ENCODE assay signal across 20 cellular contexts in the genomic region with DNA sequence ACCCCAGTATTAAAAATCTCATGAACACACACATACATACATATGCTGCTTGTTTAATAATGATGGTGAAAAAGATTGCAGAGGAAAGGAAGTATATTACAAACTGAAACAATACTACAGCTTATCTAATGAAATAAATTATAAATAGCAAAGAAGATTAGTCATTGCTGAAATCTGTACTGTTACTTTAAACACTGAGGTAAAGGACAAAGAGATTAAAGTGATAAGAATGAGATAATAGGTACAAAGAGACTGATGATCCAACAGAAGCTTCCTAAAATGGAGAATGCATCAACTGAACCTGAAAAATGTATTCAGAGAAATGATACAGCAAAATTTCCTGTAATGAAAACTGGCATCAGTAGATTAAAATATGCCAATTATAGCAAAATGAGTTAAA.
DNase-seq lines count a peak whose midpoint lies in the region; ATAC-seq and TF ChIP-seq lines count a peak whose summit lies in the region.
"Had no signal": no experiment of that assay in that cellular context is flagged by ENCODE, and none has a peak within 500 bp of the region (broad histone marks: within the 10 kb centered on the region; RNA-seq: fewer than 3 reads in every experiment).

No MANE protein-coding gene starts in this region.

- H3K9me3 Mint-ChIP-seq in Caco-2 (ENCODE audit: unreplicated experiment): no peaks in the 10 kb centered on the region
- H3K9me3 Mint-ChIP-seq: GM23338 had no signal

- CTCF ChIA-PET in Caco-2 (lab: Charles Lee): no interaction called here

- peak overlapping the region; percentile 8; the same call in 1 of the 2 replicates for H2AFZ ChIP-seq in KMS-11 (ENCODE audit: low read depth)
- H2AFZ ChIP-seq: GM23338 had no signal

- no peak for TF ChIP-seq POLR2A in spleen (IDR thresholded peaks at IDR 0.05)

- peaks cover 2% of the 10 kb centered on the region for H3K4me1 ChIP-seq in KMS-11 (ENCODE audit: low read depth, poor library complexity, severe bottlenecking)
- H3K4me1 ChIP-seq in Caco-2: no peaks in the 10 kb centered on the region
- H3K4me1 ChIP-seq in spleen: no peaks in the 10 kb centered on the region
- H3K4me1 ChIP-seq: BLaER1 treated with 17β-estradiol and CSF1 and Interleukin-3, amounts not matched to agents 10 nM and 100 nM had no signal

- no peaks in the 10 kb centered on the region for H3K36me3 Mint-ChIP-seq in Caco-2 (ENCODE audit: insufficient read depth, unreplicated experiment)
- H3K36me3 Mint-ChIP-seq: CD8-positive, alpha-beta T cell had no signal

- POLR2A ChIA-PET in Caco-2 (lab: Charles Lee): no interaction called here

- H3K27ac ChIP-seq in KMS-11 (no peak overlapping the region), spleen (no peak overlapping the region)
- H3K27ac ChIP-seq: 22Rv1; BLaER1 treated with 17β-estradiol and CSF1 and Interleukin-3, amounts not matched to agents 10 nM and 100 nM had no signal

- no peak overlapping the region for H3K27ac Mint-ChIP-seq in Caco-2 (ENCODE audit: unreplicated experiment)
- H3K27ac Mint-ChIP-seq: B cell; CD8-positive, alpha-beta T cell; GM23338 had no signal

- no peaks in the 10 kb centered on the region for H3K79me2 ChIP-seq in KMS-11 (ENCODE audit: insufficient read depth, low read depth)

- H3K4me3 ChIP-seq in KMS-11 (IDR thresholded peaks at IDR 0.05; ENCODE audit: insufficient read depth, low read depth, low read length) (no peak overlapping the region), Caco-2 (ENCODE audit: low read depth, low read length) (no peak overlapping the region), spleen (no peak overlapping the region)
- H3K4me3 ChIP-seq: BLaER1 treated with 17β-estradiol and CSF1 and Interleukin-3, amounts not matched to agents 10 nM and 100 nM; GM23338; K562 had no signal

- ATAC-seq in GM18502 (IDR thresholded peaks at IDR 0.05; ENCODE audit: poor library complexity, unreplicated experiment): peak; percentile 59
- ATAC-seq: CD8-positive, alpha-beta T cell; GM23338; K562 had no signal

- no peak overlapping the region for H3K9ac ChIP-seq in KMS-11
- H3K9ac ChIP-seq: BLaER1 treated with 17β-estradiol and CSF1 and Interleukin-3, amounts not matched to agents 10 nM and 100 nM had no signal

- peaks cover 3% of the 10 kb centered on the region for H3K27me3 Mint-ChIP-seq in Caco-2 (ENCODE audit: insufficient read depth, unreplicated experiment)
- H3K27me3 Mint-ChIP-seq: B cell had no signal

- intact Hi-C loops in Caco-2 (cut with micrococcal nuclease; ENCODE audit: unreplicated experiment): no loop called here
- intact Hi-C loops in spleen (cut with DNase I; ENCODE audit: low total_unique reads): no loop called here
- intact Hi-C loops in head of caudate nucleus (cut with DNase I): no loop called here

- no peaks in the 10 kb centered on the region for H4K20me1 ChIP-seq in KMS-11 (ENCODE audit: insufficient read depth)
- H4K20me1 ChIP-seq: BLaER1 treated with 17β-estradiol and CSF1 and Interleukin-3, amounts not matched to agents 10 nM and 100 nM had no signal

- no peaks in the 10 kb centered on the region; the same call in 1 of the 2 replicates for H3K9me3 ChIP-seq in Caco-2
- no peaks in the 10 kb centered on the region for H3K9me3 ChIP-seq in spleen
- H3K9me3 ChIP-seq: BLaER1 treated with 17β-estradiol and CSF1 and Interleukin-3, amounts not matched to agents 10 nM and 100 nM had no signal

- H3K27me3 ChIP-seq in KMS-11 (ENCODE audit: insufficient read depth, low read depth) (no peaks in the 10 kb centered on the region), Caco-2 (replicated peaks; ENCODE audit: control insufficient read depth, insufficient read depth, low read length) (no peaks in the 10 kb centered on the region), spleen (replicated peaks in 1 of 7) (no peaks in the 10 kb centered on the region)
- H3K27me3 ChIP-seq: BLaER1 treated with 17β-estradiol and CSF1 and Interleukin-3, amounts not matched to agents 10 nM and 100 nM had no signal

- H3K36me3 ChIP-seq in KMS-11 (ENCODE audit: insufficient read depth) (no peaks in the 10 kb centered on the region), Caco-2 (ENCODE audit: control insufficient read depth, insufficient read depth, low read length) (no peaks in the 10 kb centered on the region), spleen (no peaks in the 10 kb centered on the region)
- H3K36me3 ChIP-seq: BLaER1 treated with 17β-estradiol and CSF1 and Interleukin-3, amounts not matched to agents 10 nM and 100 nM had no signal

- H3K4me3 Mint-ChIP-seq in Caco-2 (ENCODE audit: unreplicated experiment): no peak overlapping the region
- H3K4me3 Mint-ChIP-seq: B cell; CD8-positive, alpha-beta T cell; GM23338 had no signal

- DNase-seq in A172 (ENCODE audit: low spot score) (peak; percentile 7), amniotic epithelial cell (ENCODE audit: low read depth) (peak; percentile 20), Caco-2 (no peak), spleen (no peak), head of caudate nucleus (no peak), NCI-H2227 treated with DMSO at 0.1 percent for 48 hours (lab: John Stamatoyannopoulos, UW) (no peak)
- DNase-seq: CD8-positive, alpha-beta T cell; DMS 273 treated with DMSO at 0.1 percent for 48 hours; DMS53; DND-41; EL; HCEC 1CT; IMR-90 had no signal

- TF ChIP-seq CTCF in KMS-11 (conservative IDR thresholded peaks at IDR 0.05; ENCODE audit: low read depth, low read length) (no peak), Caco-2 (IDR thresholded peaks at IDR 0.05; ENCODE audit: insufficient read depth in 1 of 2, low read depth in 1 of 2, low read length in 1 of 2, severe bottlenecking in 1 of 2, unreplicated experiment in 1 of 2) (no peak), spleen (IDR thresholded peaks at IDR 0.05 in 8 of 11, conservative IDR thresholded peaks at IDR 0.05 in 3 of 11) (no peak)

- H3K4me1 Mint-ChIP-seq in Caco-2 (ENCODE audit: low read depth, unreplicated experiment): no peaks in the 10 kb centered on the region
- H3K4me1 Mint-ChIP-seq: B cell, GM23338 had no signal

- no peak overlapping the region for H3K4me2 ChIP-seq in KMS-11
- H3K4me2 ChIP-seq: BLaER1 treated with 17β-estradiol and CSF1 and Interleukin-3, amounts not matched to agents 10 nM and 100 nM; GM23338 had no signal

- no TSS peak for BruUV-seq in Caco-2 (replicated peaks; lab: Mats Ljungman, UMichigan)

Comparison
In these comparisons a context has a peak if more than half of its experiments do, and no peak if none do; other contexts are left out.
1. DNase-seq: peak in A172 (single experiment) and amniotic epithelial cell (single experiment); none in Caco-2 (0 of 2), spleen (single experiment), head of caudate nucleus (0 of 42) and NCI-H2227 treated with DMSO at 0.1 percent for 48 hours (single experiment).